8 cellular contexts compared by ENCODE assay signal in genomic region chr1:99969260-99969728, GRCh38. TPM values are rescaled to one million over a fixed set of nuclear protein-coding genes. Genes with fewer than 3 reads are reported as not detected.
A peak's percentile ranks its signal among the peaks of the same experiment; 100 is the strongest.
DNase-seq lines count a peak whose midpoint lies in the region; ATAC-seq and TF ChIP-seq lines count a peak whose summit lies in the region.

No MANE protein-coding gene starts in this region.

- no peak for TF ChIP-seq POLR2A in breast epithelium (IDR thresholded peaks at IDR 0.05)

- H3K27ac ChIP-seq in KOPT-K1 (ENCODE audit: low read depth, low read length, poor library complexity, severe bottlenecking) (peak overlapping the region; percentile 70), breast epithelium (peak overlapping the region; percentile 84 to 92), lung (ENCODE audit: low read depth in 1 of 2, low read length in 1 of 2) (peak overlapping the region; percentile 50 to 93), aorta (ENCODE audit: low read depth in 1 of 2, low read length in 2 of 2) (no peak overlapping the region)

- H3K9me3 ChIP-seq in KOPT-K1 (ENCODE audit: insufficient read depth, low read length, poor library complexity, severe bottlenecking) (no peaks in the 10 kb centered on the region), breast epithelium (no peaks in the 10 kb centered on the region), lung (ENCODE audit: control insufficient read depth in 2 of 2, insufficient read depth in 1 of 2, low read length in 1 of 2) (no peaks in the 10 kb centered on the region), aorta (ENCODE audit: control insufficient read depth, low read length) (no peaks in the 10 kb centered on the region)

- TF ChIP-seq CTCF in breast epithelium (IDR thresholded peaks at IDR 0.05), result no peak
- no peak for TF ChIP-seq CTCF in lung (IDR thresholded peaks at IDR 0.05; ENCODE audit: control extremely low read depth, extremely low read depth)

- DNase-seq in DMS79 (lab: John Stamatoyannopoulos, UW) (peak; percentile 72), breast epithelium (ENCODE audit: low spot score in 2 of 2) (no peak), lung (ENCODE audit: low spot score) (no peak), aorta (no peak), COLO829 (ENCODE audit: low spot score) (no peak), middle frontal gyrus (ENCODE audit: extremely low spot score, low spot score) (no peak)

- H3K4me1 ChIP-seq in breast epithelium, result no peaks in the 10 kb centered on the region
- peaks cover 2 to 3% of the 10 kb centered on the region in 2 donors for H3K4me1 ChIP-seq in lung (ENCODE audit: control insufficient read depth in 2 of 2, insufficient read depth in 2 of 2, low read length in 2 of 2)
- H3K4me1 ChIP-seq in aorta (ENCODE audit: control insufficient read depth in 1 of 2, insufficient read depth in 2 of 2, low read length in 2 of 2), result no peaks in the 10 kb centered on the region

- H3K36me3 ChIP-seq in KOPT-K1 (ENCODE audit: insufficient read depth, low read length), result peaks cover 6% of the 10 kb centered on the region; the same call in 1 of the 2 replicates
- no peaks in the 10 kb centered on the region for H3K36me3 ChIP-seq in breast epithelium
- no peaks in the 10 kb centered on the region for H3K36me3 ChIP-seq in lung (ENCODE audit: control insufficient read depth in 2 of 2, insufficient read depth in 2 of 2, low read length in 2 of 2)
- H3K36me3 ChIP-seq in aorta (ENCODE audit: control insufficient read depth in 1 of 2, insufficient read depth in 2 of 2, low read length in 1 of 2), result no peaks in the 10 kb centered on the region

- 15 to 17% methylated on average over 6 of the region's 6 CpGs for WGBS in lung, 2 donors
- WGBS in aorta, 2 donors, result 15 to 17% methylated on average over 6 of the region's 6 CpGs

- peak; percentile 12 for ATAC-seq in GM21423 (IDR thresholded peaks at IDR 0.05; ENCODE audit: unreplicated experiment)
- ATAC-seq in lung (ENCODE audit: insufficient read depth, low FRiP score), result no peak
- ATAC-seq in aorta (ENCODE audit: low FRiP score), result peak; percentile 8

- intact Hi-C loops in breast epithelium (cut with DNase I; ENCODE audit: low total_unique reads) (no loop called here), aorta (cut with DNase I) (no loop called here)

- H3K27me3 ChIP-seq in breast epithelium, result no peaks in the 10 kb centered on the region
- H3K27me3 ChIP-seq in lung (ENCODE audit: control insufficient read depth, insufficient read depth), result no peaks in the 10 kb centered on the region
- no peaks in the 10 kb centered on the region for H3K27me3 ChIP-seq in aorta (ENCODE audit: control insufficient read depth in 1 of 2, insufficient read depth in 2 of 2, low read length in 1 of 2)

- H3K4me3 ChIP-seq in breast epithelium (peak overlapping the region; percentile 91 to 94 (median 92)), lung (peak overlapping the region; percentile 94), aorta (ENCODE audit: low read length in 2 of 2) (peak overlapping the region; percentile 8 to 94)

RNA-seq across cellular contexts. Expression of gene SLC35A3, which starts 0.5 kb away (rescaled TPM):
- total RNA-seq in breast epithelium (10 to 100 TPM; 31.8 to 41.7 (median 36.5) TPM), lung (10 to 100 TPM; 34.9 to 53.8 TPM), aorta (10 to 100 TPM; 23.4 to 30.2 TPM)
- polyA plus RNA-seq in lung (10 to 100 TPM; 10.8 to 24.3 TPM), aorta (10 to 100 TPM in 1 of 2 donors, 1 to 10 TPM in 1; 7.4 to 16.1 TPM)

Comparison
In these comparisons a context has a peak if more than half of its experiments do, and no peak if none do; other contexts are left out.
1. H3K27ac ChIP-seq: peak in KOPT-K1 (single experiment), breast epithelium (2 of 2) and lung (2 of 2); none in aorta (0 of 2).
2. Peak in every context shown above with its lines, with median percentiles within 50 percentile points of each other: H3K4me3 ChIP-seq.